Comparison of ENCODE assay signal across 8 cellular contexts in genomic region chr3:190321789-190322603, GRCh38. TPM values are rescaled to one million over a fixed set of nuclear protein-coding genes. Genes with fewer than 3 reads are reported as not detected.
DNase-seq lines count a peak whose midpoint lies in the region; ATAC-seq and TF ChIP-seq lines count a peak whose summit lies in the region.

TSS of gene CLDN1 (minus strand) at chr3:190322446. CDS start at chr3:190322206, 240 bp downstream.

- H2AFZ ChIP-seq in Loucy (ENCODE audit: low read length) = peak within 1 kb of the TSS; percentile 0; the same call in 1 of the 2 replicates

- peaks cover 18% of the 10 kb centered on the region for H3K27me3 Mint-ChIP-seq in progenitor cell of endocrine pancreas

- no peaks in the 10 kb centered on the region for H4K20me1 ChIP-seq in Loucy (ENCODE audit: insufficient read depth, low read length, poor library complexity, severe bottlenecking)

- peak within 1 kb of the TSS; percentile 91 for H3K4me3 Mint-ChIP-seq in progenitor cell of endocrine pancreas (ENCODE audit: low read depth)

- H3K27me3 ChIP-seq in Loucy (ENCODE audit: insufficient read depth, low read length, poor library complexity, severe bottlenecking) (no peaks in the 10 kb centered on the region), upper lobe of left lung (no peaks in the 10 kb centered on the region)

- peak; percentile 7 for DNase-seq in G401 (ENCODE audit: low spot score)
- peak; percentile 52 for DNase-seq in GOT3 (lab: John Stamatoyannopoulos, UW)
- DNase-seq in T-helper 1 cell = peak; percentile 50 to 63 (median 55)
- peak in 57 of 58 donors; percentile 7 to 80 (median 49) for DNase-seq in anterior cingulate cortex (lab: John Stamatoyannopoulos, UW)
- DNase-seq in left ventricle myocardium superior = peak; percentile 88
- peak; percentile 86 for DNase-seq in progenitor cell of endocrine pancreas (ENCODE audit: low spot score, unreplicated experiment)
- peak; percentile 84 to 95 for DNase-seq in upper lobe of left lung

- TF ChIP-seq CTCF in Loucy (conservative IDR thresholded peaks at IDR 0.05; ENCODE audit: low read length) (peak; percentile 55), progenitor cell of endocrine pancreas (IDR thresholded peaks at IDR 0.05; ENCODE audit: unreplicated experiment) (peak; percentile 99), upper lobe of left lung (IDR thresholded peaks at IDR 0.05) (peak; percentile 88 to 95 (median 92))

- intact Hi-C loops in left ventricle myocardium superior (cut with micrococcal nuclease) = no loop called here

- no peak within 1 kb of the TSS for H3K9ac ChIP-seq in Loucy (ENCODE audit: low read depth, low read length, poor library complexity, severe bottlenecking)

- no peak for TF ChIP-seq EP300 in upper lobe of left lung (IDR thresholded peaks at IDR 0.05)

- peak within 1 kb of the TSS; percentile 21 for H3K4me2 ChIP-seq in Loucy (ENCODE audit: low read depth, low read length, poor library complexity, severe bottlenecking)

- no peaks in the 10 kb centered on the region for H3K4me1 ChIP-seq in Loucy (ENCODE audit: insufficient read depth, low read length, poor library complexity, severe bottlenecking)
- H3K4me1 ChIP-seq in upper lobe of left lung = peaks cover 4 to 25% (median 9%) of the 10 kb centered on the region in 4 donors

- H3K9me3 ChIP-seq in Loucy (ENCODE audit: insufficient read depth, low read depth, low read length) (no peaks in the 10 kb centered on the region), upper lobe of left lung (no peaks in the 10 kb centered on the region)

- H3K27ac ChIP-seq in upper lobe of left lung = peak within 1 kb of the TSS in 2 of 4 donors; percentile 38 to 59

- no peaks in the 10 kb centered on the region for H3K79me2 ChIP-seq in Loucy (ENCODE audit: insufficient read depth, low read length)

- no peaks in the 10 kb centered on the region for H3K36me3 Mint-ChIP-seq in progenitor cell of endocrine pancreas (ENCODE audit: insufficient read depth)

- peak within 1 kb of the TSS; percentile 95 for H3K27ac Mint-ChIP-seq in progenitor cell of endocrine pancreas

- H3K9me3 Mint-ChIP-seq in progenitor cell of endocrine pancreas (ENCODE audit: low read depth) = no peaks in the 10 kb centered on the region

- in situ Hi-C loops in G401 (cut with HindIII; ENCODE audit: low sequenced_read_pairs) = no loop called here

- H3K4me3 ChIP-seq in Loucy (ENCODE audit: low read length, poor library complexity, severe bottlenecking) (peak within 1 kb of the TSS; percentile 31), upper lobe of left lung (peak within 1 kb of the TSS; percentile 31 to 59 (median 52))

- H3K4me1 Mint-ChIP-seq in progenitor cell of endocrine pancreas (ENCODE audit: low read depth) = peaks cover 36% of the 10 kb centered on the region

- TF ChIP-seq POLR2A in upper lobe of left lung (IDR thresholded peaks at IDR 0.05) = peak in 3 of 4 donors; percentile 24 to 31 (median 26)

- H3K36me3 ChIP-seq in Loucy (ENCODE audit: insufficient read depth, low read length) = no peaks in the 10 kb centered on the region
- no peaks in the 10 kb centered on the region for H3K36me3 ChIP-seq in upper lobe of left lung

- no peaks in the 10 kb centered on the region for H3F3A ChIP-seq in Loucy (ENCODE audit: low read depth)

- ATAC-seq in left ventricle myocardium superior (peak; percentile 96), upper lobe of left lung (ENCODE audit: low FRiP score in 2 of 2) (peak; percentile 91 to 96)

- no peaks in the 10 kb centered on the region for H3K9me2 ChIP-seq in Loucy (replicated peaks; ENCODE audit: low read depth, low read length)

- WGBS in upper lobe of left lung, 2 donors = 9 to 10% methylated on average over 23 to 32 of the region's 64 CpGs

RNA-seq across cellular contexts. Expression of gene CLDN1, which starts in this region (rescaled TPM):
- not detected in 2 replicates for total RNA-seq in G401 (2014; rRNA removed; shearing (Covaris generic))
- total RNA-seq in left ventricle myocardium superior = 1.4 TPM
- 37.8 and 38.0 TPM in 2 replicates for total RNA-seq in progenitor cell of endocrine pancreas
- total RNA-seq in upper lobe of left lung = 10 to 100 TPM in 3 of 6 donors, 1 to 10 TPM in 3; 2.7 to 26.8 (median 11.2) TPM

Comparison
In these comparisons a context has a peak if more than half of its experiments do, and no peak if none do; other contexts are left out.
1. Peak in DNase-seq in G401; RNA of the gene not detected or under 1 TPM.
2. DNase-seq: peak in every context shown above with its lines; median percentile 90 in upper lobe of left lung; 88 in left ventricle myocardium superior; 86 in progenitor cell of endocrine pancreas; 55 in T-helper 1 cell; 52 in GOT3; 49 in anterior cingulate cortex; 7 in G401.